ENCODE assay signal across 9 cellular contexts in the genomic region with DNA sequence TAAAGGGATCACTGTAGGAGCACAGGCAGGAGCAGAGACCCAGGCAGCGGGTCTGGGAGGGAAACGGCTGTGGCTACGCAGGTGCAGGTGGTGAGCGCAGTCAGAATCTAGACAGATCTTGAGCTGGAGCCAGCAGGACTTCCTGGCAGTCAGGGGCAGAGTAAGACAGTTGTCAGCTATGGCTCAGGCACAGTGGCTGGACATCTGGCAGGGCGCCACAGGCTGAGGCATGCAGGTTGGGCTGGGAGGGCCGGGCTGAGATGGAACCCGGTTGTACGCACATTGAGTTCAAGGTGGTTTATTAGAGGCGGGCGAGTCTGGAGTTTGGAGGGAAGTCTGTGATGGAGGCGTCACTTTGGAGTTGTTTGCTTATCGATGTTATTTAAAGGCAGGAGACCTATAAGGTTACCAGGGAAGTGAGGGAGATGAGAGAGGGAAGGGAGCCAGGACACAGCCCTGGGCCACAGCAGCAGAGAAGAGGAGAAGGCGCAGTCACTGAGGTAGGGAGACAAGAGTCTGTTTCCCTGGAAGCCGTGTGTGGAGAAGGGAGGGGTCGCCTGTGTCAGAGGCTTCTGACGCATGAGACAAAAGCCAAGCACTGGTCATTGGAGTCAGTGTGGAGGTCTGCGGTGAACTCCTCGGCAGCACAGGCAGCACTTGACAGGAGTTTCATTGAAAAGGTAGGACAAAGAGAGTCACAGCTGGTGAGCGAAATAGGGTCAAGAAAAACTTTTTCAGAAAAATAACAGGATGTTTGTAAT.
DNase-seq lines count a peak whose midpoint lies in the region; ATAC-seq, FAIRE-seq and TF ChIP-seq lines count a peak whose summit lies in the region.
"Had no signal": no experiment of that assay in that cellular context is flagged by ENCODE, and none has a peak within 500 bp of the region (broad histone marks: within the 10 kb centered on the region; RNA-seq: fewer than 3 reads in every experiment).

No MANE protein-coding gene starts in this region.

- no peaks in the 10 kb centered on the region for H4K20me1 ChIP-seq in astrocyte (ENCODE audit: insufficient read depth, low read length)
- H4K20me1 ChIP-seq in smooth muscle cell (ENCODE audit: low read depth) = no peaks in the 10 kb centered on the region

- TF ChIP-seq CTCF in astrocyte (IDR thresholded peaks at IDR 0.05; ENCODE audit: insufficient read depth, low read depth, low read length) = no peak
- no peak for TF ChIP-seq CTCF in smooth muscle cell (IDR thresholded peaks at IDR 0.05; ENCODE audit: borderline replicate concordance, insufficient read depth, poor library complexity, severe bottlenecking)

- no peak overlapping the region for H2BK15ac ChIP-seq in mesenchymal stem cell (ENCODE audit: low read depth, poor library complexity, severe bottlenecking)

- no peak overlapping the region for H2BK12ac ChIP-seq in mesenchymal stem cell (ENCODE audit: low read length in 2 of 2)

- H3K4me1 ChIP-seq in astrocyte (ENCODE audit: insufficient read depth, low read length) (peaks cover 30% of the 10 kb centered on the region), mesenchymal stem cell (ENCODE audit: control insufficient read depth, insufficient read depth, low read depth, low read length) (no peaks in the 10 kb centered on the region), smooth muscle cell (ENCODE audit: low read depth) (no peaks in the 10 kb centered on the region)

- peak; percentile 89 for DNase-seq in DMS79 treated with DMSO at 0.1 percent for 48 hours (lab: John Stamatoyannopoulos, UW)
- peak; percentile 52 for DNase-seq in NCI-H2081 treated with DMSO at 0.1 percent for 48 hours (lab: John Stamatoyannopoulos, UW)
- DNase-seq in astrocyte (ENCODE audit: low read depth) = peak; percentile 68
- DNase-seq in mesenchymal stem cell = no peak
- no peak for DNase-seq in activated effector memory CD4-positive, alpha-beta T cell treated with Interleukin-2 at 50 U/mL for 16 hours
- DNase-seq in midbrain (lab: John Stamatoyannopoulos, UW) = no peak
- no peak for DNase-seq in smooth muscle cell (lab: John Stamatoyannopoulos, UW; ENCODE audit: unreplicated experiment)
- DNase-seq: brain microvascular endothelial cell had no signal

- FAIRE-seq in astrocyte (lab: Jason Lieb, UNC) = no peak

- H3K27me3 ChIP-seq in astrocyte (ENCODE audit: insufficient read depth, low read length) (no peaks in the 10 kb centered on the region), mesenchymal stem cell (ENCODE audit: control insufficient read depth in 1 of 2, insufficient read depth in 1 of 2, low read length in 2 of 2) (no peaks in the 10 kb centered on the region), smooth muscle cell (ENCODE audit: low read depth) (no peaks in the 10 kb centered on the region)
- H3K27me3 ChIP-seq: brain microvascular endothelial cell had no signal

- no peak overlapping the region for H2AK5ac ChIP-seq in mesenchymal stem cell (ENCODE audit: low read length, severe bottlenecking)

- no peak for ATAC-seq in HG03439 (IDR thresholded peaks at IDR 0.05; ENCODE audit: unreplicated experiment)

- WGBS in mesenchymal stem cell = 85% methylated on average over 19 of the region's 19 CpGs
- 91% methylated on average over 19 of the region's 19 CpGs for WGBS in smooth muscle cell (ENCODE audit: low lambda C conversion rate)

- H2AFZ ChIP-seq in astrocyte (ENCODE audit: low read depth, low read length) (no peak overlapping the region), mesenchymal stem cell (ENCODE audit: low read depth, low read length) (no peak overlapping the region), smooth muscle cell (ENCODE audit: low read depth) (no peak overlapping the region)

- H3K9me3 ChIP-seq in astrocyte (ENCODE audit: insufficient read depth, low read depth, low read length) (no peaks in the 10 kb centered on the region), mesenchymal stem cell (ENCODE audit: control insufficient read depth, low read length) (no peaks in the 10 kb centered on the region), smooth muscle cell (replicated peaks; ENCODE audit: low read depth) (no peaks in the 10 kb centered on the region)

- H3K36me3 ChIP-seq in astrocyte (ENCODE audit: insufficient read depth, low read length) (no peaks in the 10 kb centered on the region), mesenchymal stem cell (ENCODE audit: control insufficient read depth in 1 of 2, insufficient read depth in 2 of 2, low read depth in 1 of 2, low read length in 2 of 2) (peaks cover 0 to 7% of the 10 kb centered on the region in 2 experiments), smooth muscle cell (ENCODE audit: low read depth) (no peaks in the 10 kb centered on the region)
- H3K36me3 ChIP-seq: brain microvascular endothelial cell had no signal

- no peaks in the 10 kb centered on the region for H3F3A ChIP-seq in smooth muscle cell (ENCODE audit: low read depth)

- no peak overlapping the region for H3K23ac ChIP-seq in mesenchymal stem cell (ENCODE audit: low read length in 2 of 2)

- no peak overlapping the region for H3K18ac ChIP-seq in mesenchymal stem cell (ENCODE audit: low read depth in 1 of 2, low read length in 2 of 2)

- peak overlapping the region; percentile 27 for H3K4me3 Mint-ChIP-seq in astrocyte (ENCODE audit: unreplicated experiment)

- H2BK5ac ChIP-seq in mesenchymal stem cell (ENCODE audit: low read depth, low read length, poor library complexity, severe bottlenecking) = no peak overlapping the region

- H2BK120ac ChIP-seq in mesenchymal stem cell (ENCODE audit: low read depth, low read length) = no peak overlapping the region

- H3K27ac Mint-ChIP-seq in astrocyte (ENCODE audit: unreplicated experiment) = no peak overlapping the region

- peak overlapping the region; percentile 5 for H4K8ac ChIP-seq in mesenchymal stem cell (ENCODE audit: low read length)

- H3K4me3 ChIP-seq in astrocyte (ENCODE audit: insufficient read depth, low read depth, low read length) = no peak overlapping the region
- no peak overlapping the region for H3K4me3 ChIP-seq in mesenchymal stem cell (ENCODE audit: insufficient read depth in 1 of 2, low read depth in 1 of 2, low read length in 2 of 2)
- no peak overlapping the region for H3K4me3 ChIP-seq in smooth muscle cell

- H3K4ac ChIP-seq in mesenchymal stem cell (ENCODE audit: low read depth in 1 of 2, low read length in 2 of 2) = no peak overlapping the region

- H3K79me2 ChIP-seq in astrocyte (ENCODE audit: insufficient read depth, low read length) (no peaks in the 10 kb centered on the region), smooth muscle cell (ENCODE audit: low read depth) (no peaks in the 10 kb centered on the region)

- no peaks in the 10 kb centered on the region for H3K79me1 ChIP-seq in mesenchymal stem cell (replicated peaks; ENCODE audit: low read length, poor library complexity, severe bottlenecking)

- H4K91ac ChIP-seq in mesenchymal stem cell (ENCODE audit: low read length) = peak overlapping the region; percentile 16

- no peak overlapping the region for H3K14ac ChIP-seq in mesenchymal stem cell (ENCODE audit: low read length in 2 of 2)

- peaks cover 5% of the 10 kb centered on the region for H3K27me3 Mint-ChIP-seq in astrocyte (ENCODE audit: low read depth, unreplicated experiment)

- H3K9me3 Mint-ChIP-seq in astrocyte (ENCODE audit: unreplicated experiment) = peaks cover 3% of the 10 kb centered on the region

- H3K4me1 Mint-ChIP-seq in astrocyte (ENCODE audit: low read depth, unreplicated experiment) = peaks cover 20% of the 10 kb centered on the region

- H3K27ac ChIP-seq in astrocyte (ENCODE audit: low read depth, low read length) = no peak overlapping the region
- H3K27ac ChIP-seq in mesenchymal stem cell (ENCODE audit: low read length, poor library complexity, severe bottlenecking) = no peak overlapping the region
- no peak overlapping the region for H3K27ac ChIP-seq in smooth muscle cell (ENCODE audit: low read depth)
- H3K27ac ChIP-seq: brain microvascular endothelial cell had no signal

- H3K4me2 ChIP-seq in astrocyte (ENCODE audit: low read length) (peak overlapping the region; percentile 70), mesenchymal stem cell (ENCODE audit: low read length, poor library complexity, severe bottlenecking) (no peak overlapping the region), smooth muscle cell (no peak overlapping the region)

- no peaks in the 10 kb centered on the region for H3K36me3 Mint-ChIP-seq in astrocyte (ENCODE audit: low read depth, unreplicated experiment)

- H3K9ac ChIP-seq in astrocyte (ENCODE audit: low read length) (no peak overlapping the region), mesenchymal stem cell (ENCODE audit: low read length) (no peak overlapping the region), smooth muscle cell (ENCODE audit: low read depth) (no peak overlapping the region)

Comparison
In these comparisons a context has a peak if more than half of its experiments do, and no peak if none do; other contexts are left out.
1. DNase-seq: peak in DMS79 treated with DMSO at 0.1 percent for 48 hours (single experiment), NCI-H2081 treated with DMSO at 0.1 percent for 48 hours (single experiment) and astrocyte (single experiment); none in mesenchymal stem cell (single experiment), activated effector memory CD4-positive, alpha-beta T cell treated with Interleukin-2 at 50 U/mL for 16 hours (single experiment), midbrain (single experiment) and smooth muscle cell (single experiment).